ENCODE assay signal across 9 cellular contexts in genomic region chr19:6752257-6753177, GRCh38. TPM values are rescaled to one million over a fixed set of nuclear protein-coding genes. Genes with fewer than 3 reads are reported as not detected.
DNase-seq lines count a peak whose midpoint lies in the region; ATAC-seq and TF ChIP-seq lines count a peak whose summit lies in the region.
"Had no signal": no experiment of that assay in that cellular context is flagged by ENCODE, and none has a peak within 500 bp of the region (broad histone marks: within the 10 kb centered on the region; RNA-seq: fewer than 3 reads in every experiment).

No MANE protein-coding gene starts in this region.

- no peaks in the 10 kb centered on the region for H4K20me1 ChIP-seq in hepatocyte (ENCODE audit: insufficient read depth, poor library complexity, severe bottlenecking)

- H3K27me3 ChIP-seq in hepatocyte: no peaks in the 10 kb centered on the region

- H3K36me3 Mint-ChIP-seq in WTC11: peaks cover 41% of the 10 kb centered on the region

- WGBS in hepatocyte (ENCODE audit: low lambda C conversion rate, missing lambda C conversion rate): 38% methylated on average over 47 of the region's 50 CpGs

- peak overlapping the region; percentile 80 for H3K4me3 Mint-ChIP-seq in WTC11

- no peak overlapping the region for H2AFZ ChIP-seq in hepatocyte

- no peaks in the 10 kb centered on the region for H3K9me2 ChIP-seq in hepatocyte (replicated peaks; ENCODE audit: insufficient read depth)

- H3K27ac Mint-ChIP-seq in WTC11: peak overlapping the region; percentile 98

- CTCF ChIA-PET in WTC11 (lab: Charles Lee): interaction anchor here (0.9 to 3.4 kb wide), 12 partner anchors 8 to 236 kb away, joined by 3 to 31 read pairs (median 4); partner anchors contain the start of genes GPR108, SH2D3A, TNFSF9 and VAV1

- peaks cover 5% of the 10 kb centered on the region; the same call in 1 of the 2 replicates for H3K4me1 Mint-ChIP-seq in WTC11

- POLR2A ChIA-PET in WTC11 (lab: Charles Lee): interaction anchor here (0.6 to 3.3 kb wide), 9 partner anchors 10 to 706 kb away, joined by 3 to 40 read pairs (median 6); partner anchors contain the start of genes GPR108, SH2D3A and TRIP10

- no peak for TF ChIP-seq CTCF in GM13976 (IDR thresholded peaks at IDR 0.05; ENCODE audit: borderline replicate concordance, control extremely low read depth, extremely low read depth, insufficient read depth, missing control alignments)
- TF ChIP-seq CTCF in WTC11 (IDR thresholded peaks at IDR 0.05): no peak
- no peak for TF ChIP-seq CTCF in hepatocyte (IDR thresholded peaks at IDR 0.05; ENCODE audit: poor library complexity)

- peak; percentile 14 for DNase-seq in GM13976 (ENCODE audit: low spot score)
- DNase-seq in WTC11 (ENCODE audit: low spot score): peak; percentile 90
- DNase-seq in hepatocyte (ENCODE audit: low spot score): peak; percentile 91
- DNase-seq in sciatic nerve (ENCODE audit: low spot score): peak; percentile 66
- DNase-seq in retina: no peak
- no peak for DNase-seq in C1 segment of cervical spinal cord (lab: John Stamatoyannopoulos, UW)
- DNase-seq: SHP77 treated with DMSO at 0.1 percent for 48 hours had no signal

- intact Hi-C loops in sciatic nerve (cut with DNase I): no loop called here

- ATAC-seq in WTC11 (peak; percentile 38), sciatic nerve (peak; percentile 5), HG03565 (IDR thresholded peaks at IDR 0.05; ENCODE audit: unreplicated experiment) (no peak), HG02870 (IDR thresholded peaks at IDR 0.05; ENCODE audit: unreplicated experiment) (no peak)

- peaks cover 8% of the 10 kb centered on the region for H3K4me1 ChIP-seq in hepatocyte (ENCODE audit: insufficient read depth)

- no peak overlapping the region for H3K4me3 ChIP-seq in hepatocyte

- no peaks in the 10 kb centered on the region for H3K36me3 ChIP-seq in hepatocyte (replicated peaks; ENCODE audit: insufficient read depth, low read depth)

- in situ Hi-C loops in GM13976 (cut with MboI; ENCODE audit: low sequenced_read_pairs, unreplicated experiment): no loop called here

- H3K79me2 ChIP-seq in hepatocyte: no peaks in the 10 kb centered on the region

- no peaks in the 10 kb centered on the region for H3K27me3 Mint-ChIP-seq in WTC11 (ENCODE audit: low read depth)

- no peaks in the 10 kb centered on the region for H3K9me3 Mint-ChIP-seq in WTC11

- H3K4me2 ChIP-seq in hepatocyte: peak overlapping the region; percentile 76

- H3K9me3 ChIP-seq in hepatocyte (ENCODE audit: low read depth): no peaks in the 10 kb centered on the region

- peak overlapping the region; percentile 99 for H3K27ac ChIP-seq in hepatocyte

TF ChIP-seq in WTC11, 78 proteins besides CTCF, POLR2A, EP300 and RAD21 (continues in another document):
- no peak for TF ChIP-seq ZNF232 (CRISPR knock-in tag; IDR thresholded peaks at IDR 0.05)
- no peak for TF ChIP-seq NFATC4 (CRISPR knock-in tag; IDR thresholded peaks at IDR 0.05)
- no peak for TF ChIP-seq CBFB (CRISPR knock-in tag; IDR thresholded peaks at IDR 0.05; ENCODE audit: low read depth)
- TF ChIP-seq MAX (CRISPR knock-in tag; IDR thresholded peaks at IDR 0.05): peak; percentile 69; the same call in 1 of the 2 replicates
- no peak for TF ChIP-seq ZNF263 (CRISPR knock-in tag; IDR thresholded peaks at IDR 0.05; ENCODE audit: low read depth)
- TF ChIP-seq ZNF317 (CRISPR knock-in tag; IDR thresholded peaks at IDR 0.05; ENCODE audit: borderline replicate concordance, low read depth): no peak
- TF ChIP-seq CREM (CRISPR knock-in tag; IDR thresholded peaks at IDR 0.05): no peak
- TF ChIP-seq MLX (CRISPR knock-in tag; IDR thresholded peaks at IDR 0.05): no peak
- TF ChIP-seq CREB1 (CRISPR knock-in tag; IDR thresholded peaks at IDR 0.05): no peak
- no peak for TF ChIP-seq KAT7 (CRISPR knock-in tag; IDR thresholded peaks at IDR 0.05; ENCODE audit: borderline replicate concordance)
- peak; percentile 7; the same call in 1 of the 2 replicates for TF ChIP-seq FOXP4 (CRISPR knock-in tag; IDR thresholded peaks at IDR 0.05)
- no peak for TF ChIP-seq ATF1 (CRISPR knock-in tag; IDR thresholded peaks at IDR 0.05)
- TF ChIP-seq ZBTB21 (CRISPR knock-in tag; IDR thresholded peaks at IDR 0.05; ENCODE audit: borderline replicate concordance): no peak
- TF ChIP-seq SOX15 (CRISPR knock-in tag; IDR thresholded peaks at IDR 0.05): no peak
- TF ChIP-seq USF1 (CRISPR knock-in tag; IDR thresholded peaks at IDR 0.05): peak; percentile 78; the same call in 1 of the 2 replicates
- no peak for TF ChIP-seq SMAD3 (CRISPR knock-in tag; IDR thresholded peaks at IDR 0.05; ENCODE audit: borderline replicate concordance)
- TF ChIP-seq TEAD1 (CRISPR knock-in tag; IDR thresholded peaks at IDR 0.05): no peak
- no peak for TF ChIP-seq ZNF532 (CRISPR knock-in tag; IDR thresholded peaks at IDR 0.05; ENCODE audit: borderline replicate concordance)

RNA-seq across cellular contexts. Expression of gene TRIP10, which starts 13.0 kb away (rescaled TPM):
- 61.5 to 76.6 TPM (median 62.4 TPM) in 3 replicates for total RNA-seq in WTC11 (2021)
- total RNA-seq in hepatocyte: 48.8 and 50.5 TPM in 2 replicates
- 79.5 and 85.7 TPM in 2 replicates for polyA plus RNA-seq in hepatocyte
- 131 TPM for total RNA-seq in sciatic nerve

RNA-seq across cellular contexts. Expression of gene SH2D3A, which starts 14.7 kb away (rescaled TPM):
- 25.1 to 30.3 TPM (median 26.7 TPM) in 3 replicates for total RNA-seq in WTC11 (2021)
- 14.8 and 18.9 TPM in 2 replicates for total RNA-seq in hepatocyte
- 19.6 and 26.0 TPM in 2 replicates for polyA plus RNA-seq in hepatocyte
- total RNA-seq in sciatic nerve: 0.45 TPM

RNA-seq across cellular contexts. Expression of gene GPR108, which starts 15.1 kb away (rescaled TPM):
- total RNA-seq in WTC11 (2021) (48.7 to 59.5 TPM (median 54.2 TPM) in 3 replicates), hepatocyte (59.0 and 66.6 TPM in 2 replicates), sciatic nerve (64.1 TPM)
- 120 TPM in 2 replicates for polyA plus RNA-seq in hepatocyte

RNA-seq across cellular contexts. Expression of gene VAV1, which starts 20.0 kb away (rescaled TPM):
- 0.73 to 0.83 TPM (median 0.80 TPM) in 3 replicates for total RNA-seq in WTC11 (2021)
- total RNA-seq in hepatocyte: 0.23 and 0.32 TPM in 2 replicates
- not detected in 2 replicates for polyA plus RNA-seq in hepatocyte
- total RNA-seq in sciatic nerve: 12.7 TPM

RNA-seq across cellular contexts. Expression of gene C3, which starts 32.1 kb away (rescaled TPM):
- 7.0 to 9.3 TPM (median 8.9 TPM) in 3 replicates for total RNA-seq in WTC11 (2021)
- total RNA-seq in hepatocyte: 563 and 814 TPM in 2 replicates
- polyA plus RNA-seq in hepatocyte: 493 and 556 TPM in 2 replicates
- 971 TPM for total RNA-seq in sciatic nerve

Comparison
In these comparisons a context has a peak if more than half of its experiments do, and no peak if none do; other contexts are left out.
1. DNase-seq: peak in GM13976 (single experiment), WTC11 (single experiment), hepatocyte (single experiment) and sciatic nerve (single experiment); none in retina (single experiment) and C1 segment of cervical spinal cord (0 of 14).
2. ATAC-seq: peak in WTC11 (single experiment) and sciatic nerve (single experiment); none in HG03565 (single experiment) and HG02870 (single experiment).
3. RNA of gene SH2D3A, which starts 14.7 kb away (total RNA-seq): 25.1 to 30.3 TPM in WTC11 and 14.8 to 18.9 TPM in hepatocyte; 0.45 TPM in sciatic nerve (single experiment); every median in the first group is over 10 times any median in the second.